8 cellular contexts compared by ENCODE assay signal in genomic region chr2:172084734-172085459, GRCh38. TPM values are rescaled to one million over a fixed set of nuclear protein-coding genes. Genes with fewer than 3 reads are reported as not detected.
DNase-seq lines count a peak whose midpoint lies in the region; ATAC-seq and TF ChIP-seq lines count a peak whose summit lies in the region.

No MANE protein-coding gene starts in this region.

- peak overlapping the region; percentile 88 for H3K27ac Mint-ChIP-seq in type B pancreatic cell

- no peak overlapping the region for H3K9ac ChIP-seq in mucosa of stomach (ENCODE audit: low read length)

- DNase-seq in DMS 273 treated with DMSO at 0.1 percent for 48 hours (lab: John Stamatoyannopoulos, UW) (peak; percentile 87), NCI-H510A (lab: John Stamatoyannopoulos, UW) (peak; percentile 97), esophagus muscularis mucosa (ENCODE audit: extremely low spot score) (peak; percentile 91), type B pancreatic cell (ENCODE audit: extremely low spot score, unreplicated experiment) (peak; percentile 90)
- peak; percentile 61 to 74 for DNase-seq in activated CD4-positive, alpha-beta T cell treated with anti-CD3 and anti-CD28 coated beads, Interleukin-2, amount 50 U/mL, for 48 hours

- TF ChIP-seq POLR2A in esophagus muscularis mucosa (IDR thresholded peaks at IDR 0.05; ENCODE audit: low read depth): no peak

- TF ChIP-seq EP300 in esophagus muscularis mucosa (IDR thresholded peaks at IDR 0.05): no peak

- TF ChIP-seq CTCF in esophagus muscularis mucosa (IDR thresholded peaks at IDR 0.05) (no peak), type B pancreatic cell (conservative IDR thresholded peaks at IDR 0.05) (no peak)

- peaks cover 37 to 72% (median 55%) of the 10 kb centered on the region in 4 donors for H3K4me1 ChIP-seq in esophagus muscularis mucosa
- peaks cover 60% of the 10 kb centered on the region for H3K4me1 ChIP-seq in mucosa of stomach (ENCODE audit: control insufficient read depth, insufficient read depth, low read length)

- H3K4me3 ChIP-seq in esophagus muscularis mucosa (peak overlapping the region; percentile 47 to 58 (median 48)), mucosa of stomach (ENCODE audit: low read length) (peak overlapping the region; percentile 26)

- H3K4me1 Mint-ChIP-seq in type B pancreatic cell (ENCODE audit: unreplicated experiment): peaks cover 38% of the 10 kb centered on the region

- H3K36me3 Mint-ChIP-seq in type B pancreatic cell: peaks cover 7% of the 10 kb centered on the region

- no peak overlapping the region for H3K27ac ChIP-seq in esophagus muscularis mucosa (replicated peaks in 1 of 4)

- 2% methylated on average over 15 of the region's 74 CpGs for WGBS in esophagus muscularis mucosa

- peak overlapping the region; percentile 92 for H3K4me3 Mint-ChIP-seq in type B pancreatic cell

- peaks cover 31 to 100% (median 96%) of the 10 kb centered on the region in 4 donors for H3K27me3 ChIP-seq in esophagus muscularis mucosa
- H3K27me3 ChIP-seq in mucosa of stomach (ENCODE audit: control insufficient read depth, insufficient read depth, low read length): peaks cover 100% of the 10 kb centered on the region

- peak; percentile 76 for ATAC-seq in GM19328 (IDR thresholded peaks at IDR 0.05; ENCODE audit: unreplicated experiment)
- ATAC-seq in HG03354 (IDR thresholded peaks at IDR 0.05; ENCODE audit: poor library complexity, severe bottlenecking, unreplicated experiment): peak; percentile 84

- H3K9me3 Mint-ChIP-seq in type B pancreatic cell: no peaks in the 10 kb centered on the region

- no peaks in the 10 kb centered on the region for H3K36me3 ChIP-seq in esophagus muscularis mucosa
- no peaks in the 10 kb centered on the region for H3K36me3 ChIP-seq in mucosa of stomach (ENCODE audit: control insufficient read depth, insufficient read depth, low read length)

- H3K9me3 ChIP-seq in esophagus muscularis mucosa (no peaks in the 10 kb centered on the region), mucosa of stomach (ENCODE audit: control insufficient read depth, low read length) (no peaks in the 10 kb centered on the region)

- H3K27me3 Mint-ChIP-seq in type B pancreatic cell: peaks cover 100% of the 10 kb centered on the region

- intact Hi-C loops in esophagus muscularis mucosa (cut with DNase I): no loop called here

RNA-seq across cellular contexts. Expression of gene DLX1, which starts 0.4 kb away (rescaled TPM):
- total RNA-seq in esophagus muscularis mucosa: under 1 TPM in 3 of 4 donors, not detected in 1; 0.17 to 0.83 (median 0.23) TPM
- total RNA-seq in type B pancreatic cell (ENCODE audit: low replicate concordance): 0.59 and 10.0 TPM in 2 replicates

RNA-seq across cellular contexts. Expression of gene DLX2, which starts 17.8 kb away (rescaled TPM):
- total RNA-seq in esophagus muscularis mucosa (not detected), type B pancreatic cell (ENCODE audit: low replicate concordance) (4.3 and 6.9 TPM in 2 replicates)
